Comparison of ENCODE assay signal across 12 cellular contexts in genomic region chr5:10626473-10627013, GRCh38.
DNase-seq lines count a peak whose midpoint lies in the region; ATAC-seq and TF ChIP-seq lines count a peak whose summit lies in the region.
"Had no signal": no experiment of that assay in that cellular context is flagged by ENCODE, and none has a peak within 500 bp of the region (broad histone marks: within the 10 kb centered on the region; RNA-seq: fewer than 3 reads in every experiment).

No MANE protein-coding gene starts in this region.

- H3K4me3 Mint-ChIP-seq in brain, result peak overlapping the region in 4 of 5 experiments; percentile 80 to 87 (median 84)

- intact Hi-C loops in sigmoid colon (cut with DNase I) (loop anchor here (1.0 to 5.0 kb wide), 2 partner anchors 59 to 342 kb away; no protein-coding TSS in a partner anchor), ovary (cut with DNase I) (loop anchor here (5.0 to 10.0 kb wide), 5 partner anchors 169 to 344 kb away; no protein-coding TSS in a partner anchor)

- peaks cover 42% of the 10 kb centered on the region for H3K4me1 Mint-ChIP-seq in brain

- no peaks in the 10 kb centered on the region for H3K9me3 ChIP-seq in MM.1S (replicated peaks; ENCODE audit: insufficient read depth, low read length)
- H3K9me3 ChIP-seq in sigmoid colon, result no peaks in the 10 kb centered on the region
- no peaks in the 10 kb centered on the region for H3K9me3 ChIP-seq in ovary

- peaks cover 2 to 6% (median 5%) of the 10 kb centered on the region in 5 experiments for H3K9me3 Mint-ChIP-seq in brain

- H3K36me3 ChIP-seq in GM06990 (ENCODE audit: control insufficient read depth, insufficient read depth, low read length) (peaks cover 9% of the 10 kb centered on the region), MM.1S (replicated peaks; ENCODE audit: insufficient read depth, low read length) (no peaks in the 10 kb centered on the region), sigmoid colon (no peaks in the 10 kb centered on the region), ovary (no peaks in the 10 kb centered on the region)

- peaks cover 4% of the 10 kb centered on the region for H3K27me3 Mint-ChIP-seq in brain

- no peak overlapping the region for H3K4me3 ChIP-seq in GM06990 (replicated peaks; ENCODE audit: low read depth, low read length)
- no peak overlapping the region for H3K4me3 ChIP-seq in MM.1S (ENCODE audit: low read length)
- no peak overlapping the region for H3K4me3 ChIP-seq in sigmoid colon
- H3K4me3 ChIP-seq in ovary, result no peak overlapping the region

- peak overlapping the region; percentile 71; the same call in 1 of the 2 replicates for H3K4me2 ChIP-seq in MM.1S (ENCODE audit: low read depth, low read length)

- peaks cover 7% of the 10 kb centered on the region; the same call in 1 of the 2 replicates for H3K4me1 ChIP-seq in MM.1S (ENCODE audit: low read length)
- H3K4me1 ChIP-seq in sigmoid colon, result peaks cover 0 to 15% (median 12%) of the 10 kb centered on the region in 4 donors
- peaks cover 4% of the 10 kb centered on the region for H3K4me1 ChIP-seq in ovary (ENCODE audit: insufficient read depth)

- DNase-seq in GM06990 (ENCODE audit: extremely low read depth, insufficient read length) (no peak), MM.1S (no peak), sigmoid colon (peak; percentile 71), ovary (no peak), SK-N-DZ (ENCODE audit: low spot score) (no peak)
- DNase-seq in stimulated activated CD4-positive, alpha-beta T cell treated with anti-CD3 and anti-CD28 coated beads, Interleukin-4, amount 100 ng/mL, for 24 hours, result no peak
- DNase-seq: activated CD8-positive, alpha-beta memory T cell treated with anti-CD3 and anti-CD28 coated beads for 24 hours; cortex of kidney; GDM1; NCI-H1105 had no signal

- H3K36me3 Mint-ChIP-seq in brain, result peaks cover 5% of the 10 kb centered on the region

- no peaks in the 10 kb centered on the region for H3F3A ChIP-seq in MM.1S (ENCODE audit: insufficient read depth, low read length)

- TF ChIP-seq CTCF in GM06990 (IDR thresholded peaks at IDR 0.05; ENCODE audit: insufficient read depth, low read length, poor library complexity, severe bottlenecking) (peak; percentile 8), MM.1S (IDR thresholded peaks at IDR 0.05; ENCODE audit: low read length) (no peak), brain (conservative IDR thresholded peaks at IDR 0.05) (no peak), sigmoid colon (IDR thresholded peaks at IDR 0.05) (no peak), ovary (IDR thresholded peaks at IDR 0.05) (no peak)

- no peak for ATAC-seq in GM19467 (IDR thresholded peaks at IDR 0.05; ENCODE audit: unreplicated experiment)

- no peaks in the 10 kb centered on the region for H3K27me3 ChIP-seq in GM06990 (replicated peaks; ENCODE audit: control insufficient read depth, insufficient read depth, low read length)
- H3K27me3 ChIP-seq in MM.1S (replicated peaks; ENCODE audit: insufficient read depth, low read length), result no peaks in the 10 kb centered on the region
- no peaks in the 10 kb centered on the region for H3K27me3 ChIP-seq in sigmoid colon
- no peaks in the 10 kb centered on the region for H3K27me3 ChIP-seq in ovary

- peaks cover 17% of the 10 kb centered on the region for H3K79me2 ChIP-seq in MM.1S (ENCODE audit: low read length)

- no peak overlapping the region for H3K9ac ChIP-seq in MM.1S (ENCODE audit: low read length)

- 81 to 85% methylated on average over 12 of the region's 12 CpGs for WGBS in sigmoid colon, 2 donors
- 80 to 88% (median 82%) methylated on average over 12 of the region's 12 CpGs for WGBS in ovary, 3 donors

- TF ChIP-seq EP300 in sigmoid colon (IDR thresholded peaks at IDR 0.05) (no peak), ovary (IDR thresholded peaks at IDR 0.05) (no peak)

- TF ChIP-seq POLR2A in sigmoid colon (IDR thresholded peaks at IDR 0.05), result no peak
- no peak for TF ChIP-seq POLR2A in ovary (IDR thresholded peaks at IDR 0.05)

- H4K20me1 ChIP-seq in MM.1S (ENCODE audit: insufficient read depth, low read length), result no peaks in the 10 kb centered on the region

- H3K27ac Mint-ChIP-seq in brain, result peak overlapping the region in 1 of 5 experiments; percentile 95

- no peak overlapping the region for H2AFZ ChIP-seq in MM.1S (ENCODE audit: low read length)

- H3K27ac ChIP-seq in MM.1S (ENCODE audit: low read length) (no peak overlapping the region), sigmoid colon (peak overlapping the region in 2 of 4 donors; percentile 65 to 66), ovary (peak overlapping the region in 1 of 2 donors; percentile 79)

- no peaks in the 10 kb centered on the region for H3K9me2 ChIP-seq in MM.1S (replicated peaks; ENCODE audit: insufficient read depth, low read length)
